In genomic region chr2:138452324-138452723, GRCh38 we compare ENCODE assay signal across 8 cellular contexts.
"Had no signal": no experiment of that assay in that cellular context is flagged by ENCODE, and none has a peak within 500 bp of the region (broad histone marks: within the 10 kb centered on the region; RNA-seq: fewer than 3 reads in every experiment).

No MANE protein-coding gene starts in this region.

- DNase-seq: H9, HCEC 1CT, IMR-90 had no signal

- ATAC-seq: GM23338, K562 had no signal

- H3K4me2 ChIP-seq: GM23338 had no signal

- FAIRE-seq: H1, H54, HTR-8/SVneo, K562 had no signal

- H2AFZ ChIP-seq: GM23338 had no signal

- H3K4me3 ChIP-seq: GM23338, K562 had no signal
